1 cellular context compared by ENCODE assay signal in the genomic region with DNA sequence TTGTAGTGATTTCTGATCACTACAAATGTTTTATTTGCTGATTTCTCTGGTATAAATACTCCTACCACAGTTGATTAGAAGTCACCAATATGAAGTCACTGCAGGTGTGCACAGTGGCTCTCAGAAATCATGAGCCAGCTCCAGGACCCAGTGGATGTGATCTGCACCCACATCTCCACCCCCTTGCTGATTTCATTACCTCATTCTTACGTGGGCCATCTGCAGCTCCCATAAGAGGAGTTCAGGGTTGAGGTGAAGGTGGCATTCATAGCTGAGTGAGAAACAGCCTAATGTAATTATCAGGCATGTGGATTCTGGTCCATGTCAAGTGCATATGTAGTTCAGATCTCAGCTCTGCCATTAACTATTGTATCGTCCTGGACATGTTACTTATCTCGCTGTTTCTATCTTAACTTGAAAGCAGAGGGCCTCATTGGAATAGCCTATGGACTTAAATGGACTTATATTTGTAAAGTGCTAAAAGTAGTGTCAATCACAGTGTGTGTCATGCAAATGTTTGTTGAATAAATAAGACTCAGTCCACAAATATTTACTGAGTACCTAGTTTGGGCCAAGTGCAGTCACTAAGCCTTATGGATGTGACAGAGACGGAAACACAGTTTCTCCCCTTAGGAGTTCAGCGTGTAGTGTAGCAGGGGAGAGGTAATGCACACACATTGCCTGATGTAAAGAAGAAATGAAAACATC.
TF ChIP-seq lines count a peak whose summit lies in the region.

No MANE protein-coding gene starts in this region.

TF ChIP-seq in A549, 52 proteins besides CTCF, POLR2A, EP300 and RAD21 (continued from another document):
- no peak for TF ChIP-seq USF2 (IDR thresholded peaks at IDR 0.05)
- TF ChIP-seq PBX3 (IDR thresholded peaks at IDR 0.05), result no peak
- no peak for TF ChIP-seq NR3C1 (IDR thresholded peaks at IDR 0.05)
- no peak for TF ChIP-seq REST (IDR thresholded peaks at IDR 0.05)
- no peak for TF ChIP-seq HOXB13 (CRISPR knock-in tag; IDR thresholded peaks at IDR 0.05; ENCODE audit: low read depth)
- no peak for TF ChIP-seq SREBF2 (IDR thresholded peaks at IDR 0.05)
- TF ChIP-seq POLR2AphosphoS2 (conservative IDR thresholded peaks at IDR 0.05; ENCODE audit: low read length), result no peak
- TF ChIP-seq EHMT2 (IDR thresholded peaks at IDR 0.05; ENCODE audit: low read depth), result no peak
- TF ChIP-seq CHD2 (IDR thresholded peaks at IDR 0.05; ENCODE audit: low read length, partially characterized antibody), result no peak
- TF ChIP-seq CEBPB (IDR thresholded peaks at IDR 0.05), result no peak
- no peak for TF ChIP-seq EHF (CRISPR knock-in tag; IDR thresholded peaks at IDR 0.05)
- TF ChIP-seq NPAS2 (CRISPR knock-in tag; IDR thresholded peaks at IDR 0.05; ENCODE audit: borderline replicate concordance), result no peak
- no peak for TF ChIP-seq CBX8 (IDR thresholded peaks at IDR 0.05)
- TF ChIP-seq CBX2 (IDR thresholded peaks at IDR 0.05; ENCODE audit: borderline replicate concordance, low read depth), result no peak
- no peak for TF ChIP-seq MAFK (IDR thresholded peaks at IDR 0.05; ENCODE audit: partially characterized antibody)
- TF ChIP-seq RNF2 (IDR thresholded peaks at IDR 0.05; ENCODE audit: borderline replicate concordance, low read depth), result no peak
TF ChIP-seq in A549: peak in this region for 0.
